In genomic region chrX:110665636-110666035, GRCh38 we compare ENCODE assay signal across 8 cellular contexts.
A peak's percentile ranks its signal among the peaks of the same experiment; 100 is the strongest.
DNase-seq lines count a peak whose midpoint lies in the region; ATAC-seq lines count a peak whose summit lies in the region.

No MANE protein-coding gene starts in this region.

- peak; percentile 60 for ATAC-seq in GM21619 (IDR thresholded peaks at IDR 0.05; ENCODE audit: unreplicated experiment)

- no peaks in the 10 kb centered on the region for H3K36me3 ChIP-seq in MG63

- H3K4me3 ChIP-seq in MG63: no peak overlapping the region

- H3K27me3 ChIP-seq in MG63: no peaks in the 10 kb centered on the region

- H3K9me3 ChIP-seq in MG63: no peaks in the 10 kb centered on the region

- peak; percentile 0 for DNase-seq in SKM-1 (lab: John Stamatoyannopoulos, UW; ENCODE audit: unreplicated experiment)
- DNase-seq in SKM-1 treated with dmso at 0.1 percent for 144 hours (lab: John Stamatoyannopoulos, UW; ENCODE audit: unreplicated experiment): no peak
- DNase-seq in MG63: peak; percentile 33
- peak; percentile 43 for DNase-seq in astrocyte of the hippocampus (ENCODE audit: low read depth, low spot score)
- DNase-seq in left kidney (ENCODE audit: low read depth, low spot score): peak; percentile 57
- no peak for DNase-seq in SK-N-DZ (ENCODE audit: low spot score)
- DNase-seq in retina: no peak

Comparison
In these comparisons a context has a peak if more than half of its experiments do, and no peak if none do; other contexts are left out.
1. DNase-seq: peak in SKM-1 (single experiment), MG63 (single experiment), astrocyte of the hippocampus (single experiment) and left kidney (single experiment); none in SKM-1 treated with dmso at 0.1 percent for 144 hours (single experiment), SK-N-DZ (single experiment) and retina (single experiment).